Comparison of ENCODE assay signal across 9 cellular contexts in genomic region chr3:161455962-161456361, GRCh38. TPM values are rescaled to one million over a fixed set of nuclear protein-coding genes. Genes with fewer than 3 reads are reported as not detected.
"Had no signal": no experiment of that assay in that cellular context is flagged by ENCODE, and none has a peak within 500 bp of the region (broad histone marks: within the 10 kb centered on the region; RNA-seq: fewer than 3 reads in every experiment).

No MANE protein-coding gene starts in this region.

- H3K4me3 ChIP-seq: K562 had no signal

- ATAC-seq: HepG2, K562 had no signal

- H3K27ac ChIP-seq: HL-60 had no signal

- DNase-seq: IMR-90, KBM-7, KG1 had no signal

RNA-seq across cellular contexts. Expression of gene OTOL1, which starts 40.6 kb away (rescaled TPM):
- total RNA-seq: HepG2, HT-29, HT1080, IMR-90, K562 had no signal
- polyA plus RNA-seq: HepG2, IgD-negative memory B cell, IMR-90, K562 had no signal
